7 cellular contexts compared by ENCODE assay signal in the genomic region with DNA sequence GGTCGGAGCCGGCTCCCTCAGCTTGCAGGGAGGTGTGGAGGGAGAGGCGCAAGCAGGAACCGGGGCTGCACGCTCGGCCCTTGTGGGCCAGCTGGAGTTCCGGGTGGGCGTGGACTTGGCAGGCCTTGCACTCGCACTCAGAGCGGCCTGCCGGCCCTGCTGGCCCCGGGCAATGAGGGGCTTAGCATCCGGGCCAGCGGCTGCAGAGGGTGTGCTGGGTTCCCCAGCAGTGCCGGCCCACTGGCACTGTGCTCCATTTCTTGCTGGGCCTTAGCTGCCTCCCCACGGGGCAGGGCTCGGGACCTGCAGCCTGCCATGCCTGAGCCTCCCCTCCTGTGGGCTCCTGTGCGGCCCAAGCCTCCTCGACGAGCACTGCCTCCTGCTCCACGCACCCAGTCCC. TPM values are rescaled to one million over a fixed set of nuclear protein-coding genes. Genes with fewer than 3 reads are reported as not detected.
"Had no signal": no experiment of that assay in that cellular context is flagged by ENCODE, and none has a peak within 500 bp of the region (broad histone marks: within the 10 kb centered on the region; RNA-seq: fewer than 3 reads in every experiment).

No MANE protein-coding gene starts in this region.

RNA-seq across cellular contexts. Expression of a gene that starts 11.2 kb away (rescaled TPM):
- total RNA-seq: naive thymus-derived CD8-positive, alpha-beta T cell; natural killer cell treated with Interleukin-12 subunit alpha and Interleukin-12 subunit beta and Interleukin-15 and Interleukin-18, amount 100 ng/mL, for 72 hours; neural crest cell; sciatic nerve; smooth muscle cell; transverse colon; urinary bladder had no signal
- polyA plus RNA-seq: naive thymus-derived CD8-positive, alpha-beta T cell had no signal
